Comparison of ENCODE assay signal across 8 cellular contexts in the genomic region with DNA sequence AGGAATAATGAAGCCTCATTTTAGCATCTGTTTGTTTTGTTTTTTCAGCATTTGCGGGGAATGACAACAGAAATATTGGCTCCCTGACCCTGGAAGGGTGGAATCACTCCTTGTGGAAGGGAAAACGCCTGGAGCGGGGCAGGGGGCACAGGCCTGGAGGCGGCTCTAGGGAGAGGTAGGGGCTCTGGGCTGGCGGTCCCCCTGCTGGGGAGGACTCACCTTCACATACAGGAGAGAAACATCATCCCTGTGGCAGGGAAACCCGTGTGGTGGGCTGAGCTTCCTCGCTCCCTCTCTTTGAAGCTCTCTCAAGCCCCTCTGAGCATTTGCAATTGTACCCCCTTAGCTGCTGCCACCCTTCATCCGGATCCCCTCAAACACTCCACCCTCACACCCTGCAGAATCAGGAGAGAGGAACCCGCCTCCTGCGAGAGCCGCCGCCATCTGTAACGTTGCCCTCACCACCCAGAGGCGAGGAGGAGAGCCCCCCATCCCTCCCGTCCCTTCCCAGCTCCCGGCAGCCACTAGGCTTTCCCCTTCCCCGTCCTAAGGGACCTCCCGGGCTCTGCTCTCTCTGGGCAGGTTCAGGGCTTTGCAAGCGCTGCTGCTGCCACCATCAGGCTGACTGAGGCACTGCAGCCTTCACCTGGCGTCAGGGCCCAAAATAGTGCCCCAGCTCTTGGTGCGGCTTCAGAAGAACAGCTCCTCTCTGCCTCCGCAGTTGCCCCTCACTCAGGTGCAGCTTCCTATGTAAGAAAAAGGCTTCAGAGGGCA.
DNase-seq lines count a peak whose midpoint lies in the region; ATAC-seq and TF ChIP-seq lines count a peak whose summit lies in the region.

No MANE protein-coding gene starts in this region.

- H3K9me3 ChIP-seq in effector memory CD4-positive, alpha-beta T cell (ENCODE audit: control insufficient read depth, low read length) = no peaks in the 10 kb centered on the region

- H3K27me3 Mint-ChIP-seq in memory B cell = peaks cover 10% of the 10 kb centered on the region

- H3K9me3 Mint-ChIP-seq in memory B cell = no peaks in the 10 kb centered on the region

- TF ChIP-seq CTCF in AG09319 (IDR thresholded peaks at IDR 0.05; ENCODE audit: low read depth, low read length) = peak; percentile 99

- DNase-seq in AG09319 (ENCODE audit: extremely low read depth, low read depth) = no peak
- DNase-seq in NCI-H510A (lab: John Stamatoyannopoulos, UW) = peak; percentile 73
- DNase-seq in activated CD4-positive, alpha-beta T cell treated with anti-CD3 and anti-CD28 coated beads, Interleukin-2, amount 50 U/mL, for 48 hours = peak; percentile 63 to 69
- DNase-seq in effector memory CD4-positive, alpha-beta T cell = peak; percentile 6 to 16 (median 15)
- peak; percentile 9 to 36 for DNase-seq in memory B cell (ENCODE audit: low spot score in 2 of 2)
- peak; percentile 16 to 33 for DNase-seq in stimulated activated CD8-positive, alpha-beta memory T cell treated with anti-CD3 and anti-CD28 coated beads, Interleukin-15, amount 100 ng/mL, for 48 hours (ENCODE audit: low read depth in 2 of 2)

- H3K36me3 Mint-ChIP-seq in memory B cell = no peaks in the 10 kb centered on the region

- H3K27ac ChIP-seq in effector memory CD4-positive, alpha-beta T cell (ENCODE audit: insufficient read depth, low read length, poor library complexity, severe bottlenecking) = no peak overlapping the region

- H3K36me3 ChIP-seq in effector memory CD4-positive, alpha-beta T cell (ENCODE audit: control insufficient read depth, insufficient read depth, low read length) = no peaks in the 10 kb centered on the region

- H3K4me1 Mint-ChIP-seq in memory B cell = peaks cover 2% of the 10 kb centered on the region

- no peak overlapping the region for H3K4me3 ChIP-seq in effector memory CD4-positive, alpha-beta T cell (ENCODE audit: insufficient read depth, low read depth, low read length, poor library complexity, severe bottlenecking)

- ATAC-seq in GM18867 (IDR thresholded peaks at IDR 0.05; ENCODE audit: unreplicated experiment) (peak; percentile 85), HG03196 (IDR thresholded peaks at IDR 0.05; ENCODE audit: unreplicated experiment) (peak; percentile 68), memory B cell (ENCODE audit: low read depth) (peak; percentile 29)

- no peaks in the 10 kb centered on the region for H3K4me1 ChIP-seq in effector memory CD4-positive, alpha-beta T cell (ENCODE audit: control insufficient read depth, insufficient read depth, low read length, poor library complexity, severe bottlenecking)

- no peaks in the 10 kb centered on the region for H3K27me3 ChIP-seq in effector memory CD4-positive, alpha-beta T cell (replicated peaks; ENCODE audit: control insufficient read depth, insufficient read depth, low read length, poor library complexity, severe bottlenecking)

- H3K27ac Mint-ChIP-seq in memory B cell = no peak overlapping the region

- H3K4me3 Mint-ChIP-seq in memory B cell = no peak overlapping the region

Comparison
In these comparisons a context has a peak if more than half of its experiments do, and no peak if none do; other contexts are left out.
1. ATAC-seq: peak in every context shown above with its lines; median percentile 85 in GM18867; 68 in HG03196; 29 in memory B cell.